In the genomic region with DNA sequence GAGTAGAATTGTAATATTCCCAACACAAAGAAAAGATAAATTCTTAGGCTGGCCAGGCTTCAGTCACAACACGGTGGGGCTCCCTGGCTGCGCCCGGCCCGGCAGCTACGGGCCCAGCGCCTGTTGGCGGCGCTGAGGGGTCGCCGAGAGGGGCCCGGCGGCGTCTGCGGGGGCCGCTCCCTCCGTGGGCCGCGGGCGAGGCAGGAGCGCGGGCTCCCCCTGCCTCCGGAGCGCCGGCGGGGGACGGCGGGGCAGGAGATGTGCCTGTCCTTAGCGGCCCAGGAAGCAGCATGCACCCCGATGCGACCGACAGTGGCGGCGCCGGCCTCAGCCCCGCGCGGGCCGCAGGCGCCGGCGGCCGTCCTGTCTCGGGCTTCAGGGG, we compare ENCODE assay signal across 8 cellular contexts.
A peak's percentile ranks its signal among the peaks of the same experiment; 100 is the strongest.
DNase-seq lines count a peak whose midpoint lies in the region; ATAC-seq and TF ChIP-seq lines count a peak whose summit lies in the region.
"Not testable (repeated sequence)": the region's sequence is repeated elsewhere in the genome, so short reads cannot be mapped to it uniquely, and the experiment has no call there.

No MANE protein-coding gene starts in this region.

- TF ChIP-seq EP300 in gastroesophageal sphincter (IDR thresholded peaks at IDR 0.05) = not testable (repeated sequence)

- H3K4me1 Mint-ChIP-seq in activated naive CD4-positive, alpha-beta T cell treated with anti-CD3 and anti-CD28 coated beads, Interleukin-2, amount 50 U/mL, for 24 hours = peaks cover 26% of the 10 kb centered on the region
- H3K4me1 Mint-ChIP-seq in naive thymus-derived CD8-positive, alpha-beta T cell = peaks cover 12 to 18% (median 14%) of the 10 kb centered on the region in 4 donors

- H3K36me3 ChIP-seq in gastroesophageal sphincter = not testable (repeated sequence)

- peak overlapping the region; percentile 63 for H3K4me3 Mint-ChIP-seq in activated naive CD4-positive, alpha-beta T cell treated with anti-CD3 and anti-CD28 coated beads, Interleukin-2, amount 50 U/mL, for 24 hours
- H3K4me3 Mint-ChIP-seq in naive thymus-derived CD8-positive, alpha-beta T cell = peak overlapping the region; percentile 46 to 79 (median 70)

- H3K27me3 ChIP-seq in gastroesophageal sphincter = not testable (repeated sequence)

- not testable (repeated sequence) for H3K4me1 ChIP-seq in gastroesophageal sphincter

- peak; percentile 68 for ATAC-seq in GM21825 (IDR thresholded peaks at IDR 0.05; ENCODE audit: unreplicated experiment)
- ATAC-seq in HG03521 (IDR thresholded peaks at IDR 0.05; ENCODE audit: unreplicated experiment) = peak; percentile 60
- peak; percentile 77 for ATAC-seq in gastroesophageal sphincter
- ATAC-seq in naive thymus-derived CD8-positive, alpha-beta T cell = peak; percentile 76 to 77

- peak overlapping the region in 3 of 4 donors; percentile 75 to 81 (median 76) for H3K27ac ChIP-seq in gastroesophageal sphincter

- WGBS in gastroesophageal sphincter (ENCODE audit: low coverage in 1 of 2), 2 donors = 0 to 12% methylated on average over 1 to 8 of the region's 43 CpGs

- H3K27ac Mint-ChIP-seq in activated naive CD4-positive, alpha-beta T cell treated with anti-CD3 and anti-CD28 coated beads, Interleukin-2, amount 50 U/mL, for 24 hours = peak overlapping the region; percentile 92
- peak overlapping the region in 6 of 10 donors; percentile 1 to 82 (median 64) for H3K27ac Mint-ChIP-seq in naive thymus-derived CD8-positive, alpha-beta T cell

- H3K9me3 Mint-ChIP-seq in activated naive CD4-positive, alpha-beta T cell treated with anti-CD3 and anti-CD28 coated beads, Interleukin-2, amount 50 U/mL, for 24 hours; naive thymus-derived CD8-positive, alpha-beta T cell: not testable (repeated sequence)

- POLR2A ChIA-PET in naive thymus-derived CD8-positive, alpha-beta T cell (lab: Charles Lee) = interaction anchor here (0.9 to 1.8 kb wide), 4 partner anchors 34 to 620 kb away, joined by 3 to 12 read pairs (median 3); partner anchors contain the start of gene DTL

- peak overlapping the region; percentile 46 to 62 for H3K4me3 ChIP-seq in gastroesophageal sphincter

- not testable (repeated sequence) for TF ChIP-seq POLR2A in gastroesophageal sphincter (IDR thresholded peaks at IDR 0.05)

- H3K36me3 Mint-ChIP-seq in activated naive CD4-positive, alpha-beta T cell treated with anti-CD3 and anti-CD28 coated beads, Interleukin-2, amount 50 U/mL, for 24 hours; naive thymus-derived CD8-positive, alpha-beta T cell: not testable (repeated sequence)

- peak in 1 of 4 experiments; percentile 43 for TF ChIP-seq CTCF in gastroesophageal sphincter (IDR thresholded peaks at IDR 0.05)

- H3K27me3 Mint-ChIP-seq in activated naive CD4-positive, alpha-beta T cell treated with anti-CD3 and anti-CD28 coated beads, Interleukin-2, amount 50 U/mL, for 24 hours; naive thymus-derived CD8-positive, alpha-beta T cell: not testable (repeated sequence)

- peak; percentile 44 for DNase-seq in GM03348 (ENCODE audit: low spot score)
- peak; percentile 58 for DNase-seq in SW480 (ENCODE audit: low spot score)
- peak in 9 of 10 donors; percentile 3 to 29 (median 26) for DNase-seq in naive thymus-derived CD8-positive, alpha-beta T cell
- DNase-seq in stimulated activated naive CD4-positive, alpha-beta T cell treated with Interleukin-2 at 50 U/mL for 16 hours (lab: John Stamatoyannopoulos, UW) = peak; percentile 38

- H3K9me3 ChIP-seq in gastroesophageal sphincter = not testable (repeated sequence)

Comparison
In these comparisons a context has a peak if more than half of its experiments do, and no peak if none do; other contexts are left out.
1. Peak in every context shown above with its lines: DNase-seq, ATAC-seq, H3K4me3 ChIP-seq and H3K27ac ChIP-seq.